16 cellular contexts compared by ENCODE assay signal in genomic region chr11:34499719-34500505, GRCh38. TPM values are rescaled to one million over a fixed set of nuclear protein-coding genes. Genes with fewer than 3 reads are reported as not detected.
A peak's percentile ranks its signal among the peaks of the same experiment; 100 is the strongest.
DNase-seq lines count a peak whose midpoint lies in the region; ATAC-seq, FAIRE-seq and TF ChIP-seq lines count a peak whose summit lies in the region.
"Had no signal": no experiment of that assay in that cellular context is flagged by ENCODE, and none has a peak within 500 bp of the region (broad histone marks: within the 10 kb centered on the region; RNA-seq: fewer than 3 reads in every experiment).

No MANE protein-coding gene starts in this region.

- no peak for TF ChIP-seq POLR2A in GM12891 (IDR thresholded peaks at IDR 0.05; ENCODE audit: low read depth, low read length)

- no peak for FAIRE-seq in GM12891 (lab: Jason Lieb, UNC)
- FAIRE-seq: A204.1 had no signal

- in situ Hi-C loops in SK-MEL-5 (cut with HindIII; ENCODE audit: low pct_unique_long_range_greater_than_20kb, low sequenced_read_pairs), result no loop called here

- ATAC-seq in HG03097 (IDR thresholded peaks at IDR 0.05; ENCODE audit: low FRiP score, unreplicated experiment), result no peak
- ATAC-seq: HCT116 had no signal

- DNase-seq in M059J (ENCODE audit: low read depth), result peak; percentile 82
- peak; percentile 47 for DNase-seq in SK-MEL-5 (ENCODE audit: low read depth, low spot score)
- DNase-seq in left kidney (ENCODE audit: low read depth, low spot score), result peak; percentile 80
- DNase-seq in NCI-H2107 treated with DMSO at 0.1 percent for 48 hours (lab: John Stamatoyannopoulos, UW; ENCODE audit: unreplicated experiment), result no peak
- no peak for DNase-seq in GM12891 (ENCODE audit: insufficient read length, low spot score)
- DNase-seq: AML-193; CD4-positive, alpha-beta T cell; DMS153; DMS79 treated with DMSO at 0.1 percent for 48 hours; GF-D8; GOT3; H7 had no signal

TF ChIP-seq in GM12891, 5 proteins besides CTCF, POLR2A, EP300 and RAD21:
- TF ChIP-seq SPI1 (IDR thresholded peaks at IDR 0.05; ENCODE audit: low read depth, low read length) (no peak), TAF1 (IDR thresholded peaks at IDR 0.05; ENCODE audit: low read depth, low read length) (no peak), POLR2AphosphoS5 (IDR thresholded peaks at IDR 0.05; ENCODE audit: low read depth, low read length) (no peak), PAX5 (IDR thresholded peaks at IDR 0.05; ENCODE audit: insufficient read depth, low read length, severe bottlenecking) (no peak), POU2F2 (IDR thresholded peaks at IDR 0.05; ENCODE audit: low read depth, low read length) (no peak)

RNA-seq across cellular contexts. Expression of gene ELF5, which starts 13.7 kb away (rescaled TPM):
- 0.30 and 0.79 TPM in 2 replicates for total RNA-seq in M059J (2014; rRNA removed; shearing (Covaris generic))
- total RNA-seq in SK-MEL-5 (2014; rRNA removed; shearing (Covaris generic)), result not detected in 2 replicates
- not detected in 2 replicates for polyA plus RNA-seq in SK-MEL-5 (2015; cell fraction: cytosol; rRNA removed)
- polyA plus RNA-seq in SK-MEL-5 (2015; cell fraction: nucleus; rRNA removed), result not detected in 2 replicates
- polyA plus RNA-seq in GM12891 (2012; ENCODE audit: low read depth, missing spikeins), result not detected
- total RNA-seq: CD4-positive, alpha-beta T cell; H7 had no signal
- polyA plus RNA-seq: BJ had no signal

Comparison
In these comparisons a context has a peak if more than half of its experiments do, and no peak if none do; other contexts are left out.
1. DNase-seq: peak in M059J (single experiment), SK-MEL-5 (single experiment) and left kidney (single experiment); none in NCI-H2107 treated with DMSO at 0.1 percent for 48 hours (single experiment) and GM12891 (single experiment).